In genomic region chr2:80311304-80311703, GRCh38 we compare ENCODE assay signal across 20 cellular contexts. TPM values are rescaled to one million over a fixed set of nuclear protein-coding genes. Genes with fewer than 3 reads are reported as not detected.
"Had no signal": no experiment of that assay in that cellular context is flagged by ENCODE, and none has a peak within 500 bp of the region (broad histone marks: within the 10 kb centered on the region; RNA-seq: fewer than 3 reads in every experiment).

No MANE protein-coding gene starts in this region.

- H3K36me3 ChIP-seq: heart left ventricle, left ventricle myocardium inferior, prostate gland, right lobe of liver, uterus had no signal

- H3K27ac ChIP-seq: dorsolateral prefrontal cortex, heart left ventricle, left ventricle myocardium inferior, parathyroid adenoma, prostate gland, right lobe of liver, uterus had no signal

- H2AFZ ChIP-seq: parathyroid adenoma had no signal

- H3K79me2 ChIP-seq: parathyroid adenoma had no signal

- H3K4me1 ChIP-seq: heart left ventricle, left ventricle myocardium inferior, parathyroid adenoma, prostate gland, right lobe of liver, uterus had no signal

- DNase-seq: cortex of kidney; dorsolateral prefrontal cortex; effector CD8-positive, alpha-beta T cell; foreskin melanocyte; heart left ventricle; hypothalamus; kidney glomerular epithelial cell; left ventricle myocardium inferior; retina; right lobe of liver; stimulated activated CD4-positive, alpha-beta T cell treated with anti-CD3 and anti-CD28 coated beads, Interleukin-2, amount 100 ng/mL, for 48 hours; stimulated activated naive CD4-positive, alpha-beta T cell treated with Interleukin-2 at 50 U/mL for 16 hours; trophoblast cell; uterus had no signal

- H3K9ac ChIP-seq: parathyroid adenoma had no signal

- ATAC-seq: heart left ventricle; natural killer cell treated with Interleukin-12 subunit alpha and Interleukin-12 subunit beta and Interleukin-15 and Interleukin-18, amount 100 ng/mL, for 72 hours; right lobe of liver had no signal

- FAIRE-seq: islet of Langerhans had no signal

- H3K27me3 ChIP-seq: right lobe of liver, uterus had no signal

- H3K4me3 ChIP-seq: dorsolateral prefrontal cortex, heart left ventricle, left ventricle myocardium inferior, prostate gland, right lobe of liver, uterus had no signal

- H3K9me3 ChIP-seq: heart left ventricle, left ventricle myocardium inferior, prostate gland, right lobe of liver, uterus had no signal

RNA-seq across cellular contexts. Expression of gene LRRTM1, which starts 6.8 kb away (rescaled TPM):
- total RNA-seq: glomerular endothelial cell; lung microvascular endothelial cell; natural killer cell treated with Interleukin-12 subunit alpha and Interleukin-12 subunit beta and Interleukin-15 and Interleukin-18, amount 100 ng/mL, for 72 hours had no signal
